In the genomic region with DNA sequence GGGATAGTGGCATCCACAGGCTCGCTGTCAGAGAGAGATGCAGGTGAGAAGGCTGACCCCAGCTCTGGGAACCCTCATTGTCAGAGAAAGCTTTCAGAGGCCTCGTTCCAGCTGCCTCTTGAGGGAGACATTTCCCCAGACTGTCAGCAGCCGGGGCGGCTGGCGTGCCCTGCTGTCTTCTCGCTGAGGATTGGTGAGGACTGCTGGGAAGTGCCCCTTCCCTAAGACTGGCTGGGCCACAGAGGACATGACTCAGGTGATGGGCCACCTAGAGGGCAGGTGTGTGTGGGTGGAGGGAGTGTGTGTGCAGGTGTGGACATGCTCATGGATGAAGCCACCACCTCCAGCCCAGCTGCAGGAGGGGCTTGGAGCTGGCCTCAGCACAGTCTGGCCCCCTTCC, we compare ENCODE assay signal across 27 cellular contexts. TPM values are rescaled to one million over a fixed set of nuclear protein-coding genes. Genes with fewer than 3 reads are reported as not detected.
A peak's percentile ranks its signal among the peaks of the same experiment; 100 is the strongest.
DNase-seq lines count a peak whose midpoint lies in the region; ATAC-seq and TF ChIP-seq lines count a peak whose summit lies in the region.
"Had no signal": no experiment of that assay in that cellular context is flagged by ENCODE, and none has a peak within 500 bp of the region (broad histone marks: within the 10 kb centered on the region; RNA-seq: fewer than 3 reads in every experiment).

No MANE protein-coding gene starts in this region.

- H3K4me1 ChIP-seq in mammary epithelial cell (ENCODE audit: insufficient read depth, low read length) (peaks cover 45% of the 10 kb centered on the region), foreskin keratinocyte (peaks cover 9% of the 10 kb centered on the region), ovary (ENCODE audit: insufficient read depth) (no peaks in the 10 kb centered on the region), PC-3 (ENCODE audit: insufficient read depth, low read length) (peaks cover 10% of the 10 kb centered on the region)

- H3K9ac ChIP-seq in mammary epithelial cell (ENCODE audit: insufficient read depth, low read length) (no peak overlapping the region), PC-3 (ENCODE audit: low read length) (no peak overlapping the region)
- H3K9ac ChIP-seq: BLaER1 treated with 17β-estradiol and CSF1 and Interleukin-3, amounts not matched to agents 10 nM and 100 nM; SK-N-SH had no signal

- no peaks in the 10 kb centered on the region for H3K9me3 ChIP-seq in mammary epithelial cell (replicated peaks; ENCODE audit: insufficient read depth, low read length)
- H3K9me3 ChIP-seq in ovary, result no peaks in the 10 kb centered on the region
- H3K9me3 ChIP-seq in PC-3 (ENCODE audit: low read length), result no peaks in the 10 kb centered on the region
- H3K9me3 ChIP-seq: BLaER1 treated with 17β-estradiol and CSF1 and Interleukin-3, amounts not matched to agents 10 nM and 100 nM; MG63; SK-N-SH had no signal

- intact Hi-C loops in mammary epithelial cell (cut with micrococcal nuclease) (loop anchor here (1.0 kb wide), 1 partner anchor 657 kb away; no protein-coding TSS in a partner anchor), ovary (cut with DNase I) (no loop called here), PC-3 (cut with micrococcal nuclease) (no loop called here)

- in situ Hi-C loops in mammary epithelial cell (cut with MboI; ENCODE audit: low sequenced_read_pairs in 2 of 2), result no loop called here

- ATAC-seq in foreskin keratinocyte, result peak; percentile 19
- ATAC-seq in HG02884 (IDR thresholded peaks at IDR 0.05; ENCODE audit: unreplicated experiment), result no peak
- no peak for ATAC-seq in PC-3
- ATAC-seq: CD8-positive, alpha-beta T cell had no signal

- DNase-seq in activated CD8-positive, alpha-beta memory T cell treated with anti-CD3 and anti-CD28 coated beads, Interleukin-2, amount 50 U/mL, for 48 hours, result peak; percentile 20
- no peak for DNase-seq in activated CD8-positive, alpha-beta memory T cell treated with anti-CD3 and anti-CD28 coated beads for 24 hours
- DNase-seq in mammary epithelial cell (peak; percentile 54), foreskin keratinocyte (no peak), ovary (no peak), NCI-H345 treated with DMSO at 0.1 percent for 48 hours (lab: John Stamatoyannopoulos, UW; ENCODE audit: unreplicated experiment) (no peak), PC-3 (no peak)
- DNase-seq: 8988T; Calu3; CD8-positive, alpha-beta T cell; DMS53; HFFc6; IMR-90; MG63; NCI-H1048; NCI-H1436; NCI-H2029; NCI-H2171; NCI-H446; SHP77 treated with DMSO at 0.1 percent for 48 hours; SK-N-SH had no signal

- CTCF ChIA-PET in mammary epithelial cell (lab: Charles Lee; ENCODE audit: low non-redundant PET) (interaction anchor here (0.6 to 1.1 kb wide), 2 partner anchors 34 to 395 kb away, joined by 3 read pairs; no protein-coding TSS in a partner anchor), PC-3 (lab: Charles Lee) (no interaction called here)

- TF ChIP-seq EP300 in ovary (IDR thresholded peaks at IDR 0.05), result no peak

- H3K4me3 ChIP-seq in mammary epithelial cell (replicated peaks in 1 of 3; ENCODE audit: insufficient read depth in 1 of 3, low read depth in 2 of 3, low read length in 3 of 3), result no peak overlapping the region
- H3K4me3 ChIP-seq in ovary, result no peak overlapping the region
- no peak overlapping the region for H3K4me3 ChIP-seq in PC-3 (ENCODE audit: low read length)
- H3K4me3 ChIP-seq: BLaER1 treated with 17β-estradiol and CSF1 and Interleukin-3, amounts not matched to agents 10 nM and 100 nM; MG63 had no signal

- 43% methylated on average over 2 of the region's 6 CpGs for WGBS in mammary epithelial cell (ENCODE audit: low coverage, missing lambda C conversion rate)
- WGBS in ovary, 3 donors, result 66 to 76% (median 75%) methylated on average over 6 of the region's 6 CpGs

- H2AFZ ChIP-seq in mammary epithelial cell (ENCODE audit: low read depth, low read length) (peak overlapping the region; percentile 14), PC-3 (ENCODE audit: low read length) (no peak overlapping the region)

- TF ChIP-seq CTCF in mammary epithelial cell (conservative IDR thresholded peaks at IDR 0.05 in 1 of 2, IDR thresholded peaks at IDR 0.05 in 1 of 2; ENCODE audit: extremely low read depth in 1 of 2, insufficient read depth in 1 of 2, low read depth in 1 of 2, low read length in 2 of 2) (peak in 1 of 2 donors; percentile 36), foreskin keratinocyte (conservative IDR thresholded peaks at IDR 0.05) (peak; percentile 35), ovary (IDR thresholded peaks at IDR 0.05) (no peak), PC-3 (conservative IDR thresholded peaks at IDR 0.05; ENCODE audit: low read depth, low read length) (no peak)

- TF ChIP-seq POLR2A in ovary (IDR thresholded peaks at IDR 0.05), result no peak

- BruUV-seq in mammary epithelial cell (replicated peaks; lab: Mats Ljungman, UMichigan) (no TSS peak), PC-3 (replicated peaks; lab: Mats Ljungman, UMichigan) (no TSS peak)

- no peaks in the 10 kb centered on the region for H4K20me1 ChIP-seq in mammary epithelial cell (ENCODE audit: insufficient read depth, low read length)
- H4K20me1 ChIP-seq in PC-3 (ENCODE audit: low read length), result no peaks in the 10 kb centered on the region
- H4K20me1 ChIP-seq: BLaER1 treated with 17β-estradiol and CSF1 and Interleukin-3, amounts not matched to agents 10 nM and 100 nM had no signal

- no peaks in the 10 kb centered on the region for H3K9me2 ChIP-seq in PC-3 (replicated peaks; ENCODE audit: low read length)
- H3K9me2 ChIP-seq: SK-N-SH had no signal

- dilution Hi-C loops in mammary epithelial cell (cut with HindIII; ENCODE audit: low sequenced_read_pairs), result no loop called here

- H3K79me2 ChIP-seq in mammary epithelial cell (ENCODE audit: insufficient read depth, low read length) (no peaks in the 10 kb centered on the region), PC-3 (ENCODE audit: low read length) (no peaks in the 10 kb centered on the region)

- POLR2A ChIA-PET in PC-3 (lab: Charles Lee; ENCODE audit: unreplicated experiment), result no interaction called here

- H3K27me3 ChIP-seq in mammary epithelial cell (ENCODE audit: insufficient read depth, low read length) (no peaks in the 10 kb centered on the region), foreskin keratinocyte (peaks cover 5% of the 10 kb centered on the region), ovary (no peaks in the 10 kb centered on the region), PC-3 (ENCODE audit: low read length) (peaks cover 4% of the 10 kb centered on the region; the same call in 1 of the 2 replicates)
- H3K27me3 ChIP-seq: BLaER1 treated with 17β-estradiol and CSF1 and Interleukin-3, amounts not matched to agents 10 nM and 100 nM; MG63 had no signal

- H3K27ac ChIP-seq in mammary epithelial cell (ENCODE audit: insufficient read depth, low read depth, low read length) (no peak overlapping the region), foreskin keratinocyte (no peak overlapping the region), ovary (no peak overlapping the region), PC-3 (ENCODE audit: low read length) (no peak overlapping the region)
- H3K27ac ChIP-seq: BLaER1 treated with 17β-estradiol and CSF1 and Interleukin-3, amounts not matched to agents 10 nM and 100 nM had no signal

- H3K36me3 ChIP-seq in mammary epithelial cell (ENCODE audit: insufficient read depth, low read length), result no peaks in the 10 kb centered on the region
- no peaks in the 10 kb centered on the region for H3K36me3 ChIP-seq in ovary
- no peaks in the 10 kb centered on the region for H3K36me3 ChIP-seq in PC-3 (ENCODE audit: low read depth, low read length)
- H3K36me3 ChIP-seq: BLaER1 treated with 17β-estradiol and CSF1 and Interleukin-3, amounts not matched to agents 10 nM and 100 nM; MG63 had no signal

- H3K4me2 ChIP-seq in mammary epithelial cell (ENCODE audit: insufficient read depth, low read depth, low read length) (peak overlapping the region; percentile 31), PC-3 (ENCODE audit: low read length) (no peak overlapping the region)
- H3K4me2 ChIP-seq: SK-N-SH had no signal

- H3F3A ChIP-seq in PC-3 (ENCODE audit: low read length, unreplicated experiment), result no peaks in the 10 kb centered on the region

RNA-seq across cellular contexts. Expression of a gene that starts 25.3 kb away (rescaled TPM):
- total RNA-seq in mammary epithelial cell (not detected), foreskin keratinocyte (not detected in 2 replicates), ovary (not detected), PC-3 (2014; rRNA removed) (not detected in 2 replicates)
- polyA plus RNA-seq in mammary epithelial cell (0.27 TPM), foreskin keratinocyte (not detected in 2 replicates), ovary (not detected)
- not detected for polyA minus RNA-seq in mammary epithelial cell
- total RNA-seq: Calu3; CD8-positive, alpha-beta T cell; H4; HFFc6; HT1080; IMR-90; OCI-LY7; RPMI7951 had no signal
- polyA plus RNA-seq: IMR-90, SK-N-SH had no signal

Comparison
In these comparisons a context has a peak if more than half of its experiments do, and no peak if none do; other contexts are left out.
1. DNase-seq: peak in activated CD8-positive, alpha-beta memory T cell treated with anti-CD3 and anti-CD28 coated beads, Interleukin-2, amount 50 U/mL, for 48 hours (single experiment) and mammary epithelial cell (single experiment); none in activated CD8-positive, alpha-beta memory T cell treated with anti-CD3 and anti-CD28 coated beads for 24 hours (single experiment), foreskin keratinocyte (0 of 2), ovary (0 of 5), NCI-H345 treated with DMSO at 0.1 percent for 48 hours (single experiment) and PC-3 (single experiment).